ENCODE assay signal across 28 cellular contexts in the genomic region with DNA sequence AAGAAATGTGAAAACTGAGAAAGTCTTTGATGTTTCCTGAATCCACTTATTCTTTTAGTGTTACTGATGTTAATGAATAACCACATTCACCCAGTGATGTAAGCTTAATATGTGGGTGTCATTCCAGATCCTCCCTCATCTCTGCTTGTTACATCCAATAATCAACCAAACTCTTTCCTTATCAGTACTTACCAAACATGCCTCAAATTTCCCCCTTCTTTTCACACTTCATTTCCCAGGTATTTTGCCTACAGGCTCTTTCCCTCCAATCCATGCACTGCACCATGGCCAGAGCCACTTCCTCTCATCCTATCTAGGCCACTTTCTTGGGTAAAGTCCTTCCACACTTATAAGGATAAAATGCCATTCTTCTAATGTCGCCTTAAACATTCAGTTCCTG.
"Had no signal": no experiment of that assay in that cellular context is flagged by ENCODE, and none has a peak within 500 bp of the region (broad histone marks: within the 10 kb centered on the region; RNA-seq: fewer than 3 reads in every experiment).

No MANE protein-coding gene starts in this region.

- H3K4me3 ChIP-seq: body of pancreas, dorsolateral prefrontal cortex had no signal

- H3K9me3 ChIP-seq: body of pancreas had no signal

- H3K4me1 Mint-ChIP-seq: activated CD4-positive, alpha-beta memory T cell treated with anti-CD3 and anti-CD28 coated beads, Interleukin-2, amount 10 ng/mL, durations not matched to agents 7 days and 5 days; activated CD4-positive, alpha-beta T cell treated with anti-CD3 and anti-CD28 coated beads, Interleukin-2, amount 10 ng/mL, durations not matched to agents 7 days and 5 days; activated T-helper 17 cell treated with anti-CD3 and anti-CD28 coated beads, Interleukin-2, amount 50 U/mL, for 72 hours had no signal

- H3K27ac Mint-ChIP-seq: activated CD4-positive, alpha-beta memory T cell treated with anti-CD3 and anti-CD28 coated beads, Interleukin-2, amount 10 ng/mL, durations not matched to agents 7 days and 5 days; activated CD4-positive, alpha-beta T cell treated with anti-CD3 and anti-CD28 coated beads, Interleukin-2, amount 10 ng/mL, durations not matched to agents 7 days and 5 days; activated naive CD8-positive, alpha-beta T cell; activated T-helper 17 cell treated with anti-CD3 and anti-CD28 coated beads, Interleukin-2, amount 50 U/mL, for 72 hours; dendritic cell treated with granulocyte-macrophage colony-stimulating factor and Interleukin-4, amounts not matched to agents 40 ng/mL and 50 ng/mL, for 4 days; endodermal cell; WTC11 had no signal

- H3K9me3 Mint-ChIP-seq: activated CD4-positive, alpha-beta memory T cell treated with anti-CD3 and anti-CD28 coated beads, Interleukin-2, amount 10 ng/mL, durations not matched to agents 7 days and 5 days; activated CD4-positive, alpha-beta T cell treated with anti-CD3 and anti-CD28 coated beads, Interleukin-2, amount 10 ng/mL, durations not matched to agents 7 days and 5 days; activated T-cell treated with anti-CD3 and anti-CD28 coated beads, Interleukin-2, amount 50 U/mL, for 4 hours; activated T-helper 17 cell treated with anti-CD3 and anti-CD28 coated beads, Interleukin-2, amount 50 U/mL, for 72 hours; dendritic cell treated with granulocyte-macrophage colony-stimulating factor and Interleukin-4, amounts not matched to agents 40 ng/mL and 50 ng/mL, for 4 days had no signal

- H3K36me3 Mint-ChIP-seq: activated naive CD8-positive, alpha-beta T cell had no signal

- ATAC-seq: activated T-cell treated with anti-CD3 and anti-CD28 coated beads, Interleukin-2, amount 50 U/mL, for 4 hours; activated T-helper 17 cell treated with anti-CD3 and anti-CD28 coated beads, Interleukin-2, amount 50 U/mL, for 72 hours; body of pancreas; esophagus mucosa; WTC11 had no signal

- H3K4me3 Mint-ChIP-seq: activated CD4-positive, alpha-beta memory T cell treated with anti-CD3 and anti-CD28 coated beads, Interleukin-2, amount 10 ng/mL, durations not matched to agents 7 days and 5 days; activated CD4-positive, alpha-beta T cell treated with anti-CD3 and anti-CD28 coated beads, Interleukin-2, amount 10 ng/mL, durations not matched to agents 7 days and 5 days; activated naive CD8-positive, alpha-beta T cell; activated T-cell treated with anti-CD3 and anti-CD28 coated beads, Interleukin-2, amount 50 U/mL, for 4 hours; activated T-helper 17 cell treated with anti-CD3 and anti-CD28 coated beads, Interleukin-2, amount 50 U/mL, for 72 hours; dendritic cell treated with granulocyte-macrophage colony-stimulating factor and Interleukin-4, amounts not matched to agents 40 ng/mL and 50 ng/mL, for 4 days; endodermal cell; WTC11 had no signal

- FAIRE-seq: colon, frontal cortex had no signal

- H3K27ac ChIP-seq: body of pancreas, dorsolateral prefrontal cortex had no signal

- H3K27me3 Mint-ChIP-seq: activated CD4-positive, alpha-beta memory T cell treated with anti-CD3 and anti-CD28 coated beads, Interleukin-2, amount 10 ng/mL, durations not matched to agents 7 days and 5 days; activated CD4-positive, alpha-beta T cell treated with anti-CD3 and anti-CD28 coated beads, Interleukin-2, amount 10 ng/mL, durations not matched to agents 7 days and 5 days had no signal

- H3K4me1 ChIP-seq: body of pancreas had no signal

- H3K27me3 ChIP-seq: body of pancreas had no signal

- DNase-seq: activated CD4-positive, alpha-beta memory T cell treated with anti-CD3 and anti-CD28 coated beads, Interleukin-2, amount 10 ng/mL, durations not matched to agents 7 days and 5 days; activated CD4-positive, alpha-beta T cell treated with anti-CD3 and anti-CD28 coated beads for 1 hour; activated CD4-positive, alpha-beta T cell treated with anti-CD3 and anti-CD28 coated beads for 4 hours; activated CD4-positive, alpha-beta T cell treated with anti-CD3 and anti-CD28 coated beads, Interleukin-2, amount 10 ng/mL, durations not matched to agents 7 days and 5 days; activated CD4-positive, alpha-beta T cell treated with anti-CD3 and anti-CD28 coated beads, Interleukin-2, amount 50 U/mL, for 4 hours; activated CD8-positive, alpha-beta memory T cell treated with anti-CD3 and anti-CD28 coated beads for 24 hours; activated effector memory CD4-positive, alpha-beta T cell treated with Interleukin-2 at 50 U/mL for 16 hours; activated gamma-delta T cell treated with Interleukin-2 at 50 U/mL for 16 hours; activated naive CD4-positive, alpha-beta T cell treated with anti-CD3 and anti-CD28 coated beads, Interleukin-2, amount 50 U/mL, for 16 hours; activated naive CD4-positive, alpha-beta T cell treated with Interleukin-2 at 50 U/mL for 16 hours; activated T-cell treated with anti-CD3 and anti-CD28 coated beads, Interleukin-2, amount 50 U/mL, for 4 hours; amniotic stem cell; anterior cingulate cortex; body of pancreas; caudate nucleus; dorsolateral prefrontal cortex; effector memory CD4-positive, alpha-beta T cell; endodermal cell; foreskin fibroblast; head of caudate nucleus; T-helper 2 cell had no signal
